In the genomic region with DNA sequence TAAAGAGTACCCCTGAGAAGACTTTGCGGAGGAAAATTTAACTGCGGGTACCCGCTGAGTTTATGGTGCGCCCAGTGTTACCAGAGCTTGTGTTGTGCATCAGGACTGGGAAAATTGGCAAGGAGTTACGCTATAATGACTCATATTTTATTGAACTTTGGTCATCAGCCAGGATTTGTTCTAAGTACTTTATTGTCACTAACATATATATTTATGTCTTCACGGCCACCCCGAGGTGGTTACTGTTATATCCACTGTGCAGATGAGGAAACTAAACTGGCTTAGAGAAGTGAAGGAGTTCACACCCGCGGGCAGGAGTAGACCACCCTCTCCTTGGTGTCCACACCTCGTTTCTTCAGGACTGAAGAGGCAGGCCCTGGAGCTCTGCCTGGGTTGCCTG, we compare ENCODE assay signal across 8 cellular contexts. TPM values are rescaled to one million over a fixed set of nuclear protein-coding genes. Genes with fewer than 3 reads are reported as not detected.
DNase-seq lines count a peak whose midpoint lies in the region; ATAC-seq and TF ChIP-seq lines count a peak whose summit lies in the region.

No MANE protein-coding gene starts in this region.

- peaks cover 1% of the 10 kb centered on the region for H3K36me3 Mint-ChIP-seq in activated CD8-positive, alpha-beta memory T cell treated with anti-CD3 and anti-CD28 coated beads, Interleukin-2, amount 10 ng/mL, durations not matched to agents 7 days and 5 days
- peaks cover 16% of the 10 kb centered on the region for H3K36me3 Mint-ChIP-seq in mesothelial cell of epicardium

- H3K27me3 Mint-ChIP-seq in activated CD8-positive, alpha-beta memory T cell treated with anti-CD3 and anti-CD28 coated beads, Interleukin-2, amount 10 ng/mL, durations not matched to agents 7 days and 5 days = no peaks in the 10 kb centered on the region
- no peaks in the 10 kb centered on the region for H3K27me3 Mint-ChIP-seq in mesothelial cell of epicardium (ENCODE audit: low read depth)

- no peaks in the 10 kb centered on the region for H3K36me3 ChIP-seq in Peyer's patch

- H3K9me3 Mint-ChIP-seq in activated CD8-positive, alpha-beta memory T cell treated with anti-CD3 and anti-CD28 coated beads, Interleukin-2, amount 10 ng/mL, durations not matched to agents 7 days and 5 days (ENCODE audit: low read depth) = no peaks in the 10 kb centered on the region
- H3K9me3 Mint-ChIP-seq in mesothelial cell of epicardium = no peaks in the 10 kb centered on the region

- peak overlapping the region; percentile 67 to 72 (median 70) for H3K4me3 ChIP-seq in Peyer's patch

- peak overlapping the region; percentile 86 for H3K4me3 Mint-ChIP-seq in activated CD8-positive, alpha-beta memory T cell treated with anti-CD3 and anti-CD28 coated beads, Interleukin-2, amount 10 ng/mL, durations not matched to agents 7 days and 5 days
- H3K4me3 Mint-ChIP-seq in mesothelial cell of epicardium = peak overlapping the region; percentile 87

- no peaks in the 10 kb centered on the region for H3K27me3 ChIP-seq in Peyer's patch

- peaks cover 20% of the 10 kb centered on the region for H3K4me1 Mint-ChIP-seq in activated CD8-positive, alpha-beta memory T cell treated with anti-CD3 and anti-CD28 coated beads, Interleukin-2, amount 10 ng/mL, durations not matched to agents 7 days and 5 days
- peaks cover 21% of the 10 kb centered on the region for H3K4me1 Mint-ChIP-seq in mesothelial cell of epicardium

- peak overlapping the region; percentile 88 for H3K27ac Mint-ChIP-seq in activated CD8-positive, alpha-beta memory T cell treated with anti-CD3 and anti-CD28 coated beads, Interleukin-2, amount 10 ng/mL, durations not matched to agents 7 days and 5 days
- H3K27ac Mint-ChIP-seq in mesothelial cell of epicardium = peak overlapping the region; percentile 90

- peak overlapping the region; percentile 79 to 92 (median 85) for H3K27ac ChIP-seq in Peyer's patch

- peaks cover 0 to 13% (median 2%) of the 10 kb centered on the region in 4 donors for H3K4me1 ChIP-seq in Peyer's patch

- CTCF ChIA-PET in activated CD8-positive, alpha-beta memory T cell treated with anti-CD3 and anti-CD28 coated beads, Interleukin-2, amount 10 ng/mL, durations not matched to agents 7 days and 5 days (lab: Charles Lee) = interaction anchor here (0.7 to 8.7 kb wide), 9 partner anchors 9 to 44 kb away, joined by 3 to 68 read pairs (median 5); partner anchors contain the start of gene EXT2

- TF ChIP-seq CTCF in Peyer's patch (IDR thresholded peaks at IDR 0.05) (peak in 2 of 6 experiments; percentile 29 to 38), mesothelial cell of epicardium (IDR thresholded peaks at IDR 0.05; ENCODE audit: unreplicated experiment) (no peak)

- peak; percentile 23 to 34 for TF ChIP-seq POLR2A in Peyer's patch (IDR thresholded peaks at IDR 0.05)

- DNase-seq in activated CD8-positive, alpha-beta memory T cell treated with anti-CD3 and anti-CD28 coated beads, Interleukin-2, amount 10 ng/mL, durations not matched to agents 7 days and 5 days = no peak
- DNase-seq in activated CD8-positive, alpha-beta memory T cell treated with anti-CD3 and anti-CD28 coated beads, Interleukin-2, amount 50 U/mL, for 4 hours = no peak
- DNase-seq in Peyer's patch = peak; percentile 20 to 62 (median 53)
- DNase-seq in dermis microvascular lymphatic vessel endothelial cell (ENCODE audit: low read depth in 2 of 2) = peak; percentile 75 to 84
- no peak for DNase-seq in mesothelial cell of epicardium (ENCODE audit: low spot score in 2 of 2, unreplicated experiment in 2 of 2)
- no peak for DNase-seq in NCI-H345 (lab: John Stamatoyannopoulos, UW)
- no peak for DNase-seq in activated CD8-positive, alpha-beta memory T cell treated with anti-CD3 and anti-CD28 coated beads, Interleukin-2, amount 50 U/mL, for 48 hours

- no peak for ATAC-seq in activated CD8-positive, alpha-beta memory T cell treated with anti-CD3 and anti-CD28 coated beads, Interleukin-2, amount 10 ng/mL, durations not matched to agents 7 days and 5 days
- ATAC-seq in HG03045 (IDR thresholded peaks at IDR 0.05; ENCODE audit: unreplicated experiment) = no peak

- no peaks in the 10 kb centered on the region for H3K9me3 ChIP-seq in Peyer's patch

RNA-seq across cellular contexts. Expression of gene ACCS, which starts 0.7 kb away (rescaled TPM):
- 1 to 10 TPM; 4.9 to 7.7 TPM for total RNA-seq in activated CD8-positive, alpha-beta memory T cell treated with anti-CD3 and anti-CD28 coated beads, Interleukin-2, amount 10 ng/mL, durations not matched to agents 7 days and 5 days
- total RNA-seq in Peyer's patch (10 to 100 TPM; 31.5 to 70.7 (median 46.3) TPM), dermis microvascular lymphatic vessel endothelial cell (4.2 and 9.1 TPM in 2 replicates), mesothelial cell of epicardium (54.2 to 60.1 TPM (median 58.3 TPM) in 3 replicates)

RNA-seq across cellular contexts. Expression of gene ACCSL, which starts 19.0 kb away (rescaled TPM):
- total RNA-seq in activated CD8-positive, alpha-beta memory T cell treated with anti-CD3 and anti-CD28 coated beads, Interleukin-2, amount 10 ng/mL, durations not matched to agents 7 days and 5 days = not detected
- total RNA-seq in Peyer's patch (not detected), dermis microvascular lymphatic vessel endothelial cell (not detected in 2 replicates), mesothelial cell of epicardium (not detected in 3 replicates)

RNA-seq across cellular contexts. Expression of gene EXT2, which starts 28.7 kb away (rescaled TPM):
- 10 to 100 TPM; 21.5 to 26.1 TPM for total RNA-seq in activated CD8-positive, alpha-beta memory T cell treated with anti-CD3 and anti-CD28 coated beads, Interleukin-2, amount 10 ng/mL, durations not matched to agents 7 days and 5 days
- total RNA-seq in Peyer's patch (100 to 1,000 TPM in 3 of 4 donors, 10 to 100 TPM in 1; 56.9 to 152 (median 128) TPM), dermis microvascular lymphatic vessel endothelial cell (119 and 128 TPM in 2 replicates), mesothelial cell of epicardium (74.9 to 77.7 TPM (median 75.0 TPM) in 3 replicates)

Comparison
In these comparisons a context has a peak if more than half of its experiments do, and no peak if none do; other contexts are left out.
1. DNase-seq: peak in Peyer's patch (3 of 3) and dermis microvascular lymphatic vessel endothelial cell (2 of 2); none in activated CD8-positive, alpha-beta memory T cell treated with anti-CD3 and anti-CD28 coated beads, Interleukin-2, amount 10 ng/mL, durations not matched to agents 7 days and 5 days (single experiment), activated CD8-positive, alpha-beta memory T cell treated with anti-CD3 and anti-CD28 coated beads, Interleukin-2, amount 50 U/mL, for 4 hours (single experiment), mesothelial cell of epicardium (0 of 2), NCI-H345 (single experiment) and activated CD8-positive, alpha-beta memory T cell treated with anti-CD3 and anti-CD28 coated beads, Interleukin-2, amount 50 U/mL, for 48 hours (single experiment).